ENCODE assay signal across 3 cellular contexts in the genomic region with DNA sequence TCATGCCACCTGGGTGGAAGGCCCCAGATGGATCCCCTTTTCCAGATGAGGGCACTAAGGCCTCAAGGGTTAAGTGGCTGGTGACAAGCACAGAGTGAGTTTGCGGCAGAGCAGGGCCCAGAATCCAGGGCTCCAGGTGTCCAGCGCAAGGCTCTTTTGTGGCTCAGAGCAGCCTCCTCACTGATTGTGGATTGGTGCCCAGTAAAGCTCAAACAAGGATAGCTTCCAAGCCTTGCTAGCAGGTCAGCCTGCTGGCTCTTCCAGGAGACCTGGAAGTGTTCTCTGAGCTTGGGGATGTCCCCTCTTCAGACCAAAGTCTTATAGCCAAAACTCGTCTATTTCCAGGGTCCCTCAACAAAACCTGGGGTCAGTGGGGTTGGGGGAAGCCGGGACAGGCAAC.
"Had no signal": no experiment of that assay in that cellular context is flagged by ENCODE, and none has a peak within 500 bp of the region (broad histone marks: within the 10 kb centered on the region; RNA-seq: fewer than 3 reads in every experiment).

No MANE protein-coding gene starts in this region.

- DNase-seq: GDM1, GF-D8 had no signal

- H3K4me3 ChIP-seq: GM12878 had no signal

- ATAC-seq: GM12878 had no signal
